In the genomic region with DNA sequence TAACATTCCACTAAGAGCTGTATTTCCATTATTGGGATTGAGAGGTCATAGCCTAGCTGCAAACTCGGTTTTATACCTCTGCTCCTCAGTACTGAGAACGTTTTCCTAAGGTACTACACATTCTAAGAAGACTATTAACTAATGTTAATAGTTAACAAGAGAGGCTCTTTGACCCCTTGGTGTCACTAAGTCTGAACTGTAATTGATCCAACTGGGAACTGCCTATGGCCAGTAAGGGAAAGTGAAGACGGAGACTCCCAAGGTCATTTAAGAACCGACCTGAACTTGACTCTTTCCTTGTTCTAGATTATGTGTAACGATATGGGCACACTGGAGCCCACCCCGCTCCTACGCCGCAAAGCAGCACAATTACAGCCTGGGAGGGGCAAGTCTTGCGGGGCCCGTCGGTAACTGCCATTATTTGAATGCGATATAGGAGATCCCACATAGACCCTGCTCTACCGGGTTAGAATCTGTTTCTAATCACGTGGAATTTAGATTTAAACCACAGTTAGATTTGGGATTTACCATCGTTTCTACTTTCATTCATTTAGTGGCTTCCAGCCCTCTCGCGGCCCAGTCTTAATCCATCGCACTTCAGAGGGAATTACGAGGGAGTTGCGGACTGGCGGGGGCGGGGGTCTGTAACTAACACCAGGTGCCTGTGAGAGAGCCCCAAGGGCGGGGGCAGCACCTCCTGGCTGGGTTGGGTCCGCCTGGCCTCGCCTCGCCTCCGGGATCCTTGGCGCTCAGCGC, we compare ENCODE assay signal across 8 cellular contexts.
DNase-seq lines count a peak whose midpoint lies in the region; ATAC-seq and TF ChIP-seq lines count a peak whose summit lies in the region.

No MANE protein-coding gene starts in this region.

- no peaks in the 10 kb centered on the region for H3K36me3 Mint-ChIP-seq in CD8-positive, alpha-beta memory T cell

- peaks cover 0 to 2% (median 0%) of the 10 kb centered on the region in 5 donors for H3K9me3 Mint-ChIP-seq in CD8-positive, alpha-beta memory T cell

- peaks cover 19 to 25% of the 10 kb centered on the region in 2 donors for H3K27me3 Mint-ChIP-seq in CD8-positive, alpha-beta memory T cell

- TF ChIP-seq CTCF in WI38 (IDR thresholded peaks at IDR 0.05; ENCODE audit: low read depth, low read length) (no peak), right atrium auricular region (IDR thresholded peaks at IDR 0.05) (no peak)

- H3K4me3 Mint-ChIP-seq in CD8-positive, alpha-beta memory T cell = peak overlapping the region in 2 of 7 donors; percentile 39 to 51

- H3K9me3 ChIP-seq in right atrium auricular region = no peaks in the 10 kb centered on the region
- H3K9me3 ChIP-seq in CD8-positive, alpha-beta memory T cell (ENCODE audit: low read length) = no peaks in the 10 kb centered on the region

- H3K27me3 ChIP-seq in right atrium auricular region = no peaks in the 10 kb centered on the region
- peaks cover 10% of the 10 kb centered on the region for H3K27me3 ChIP-seq in CD8-positive, alpha-beta memory T cell (ENCODE audit: insufficient read depth, low read length, poor library complexity, severe bottlenecking)

- CTCF ChIA-PET in CD8-positive, alpha-beta memory T cell (lab: Charles Lee) = no interaction called here

- H3K27ac Mint-ChIP-seq in CD8-positive, alpha-beta memory T cell = no peak overlapping the region

- peak overlapping the region; percentile 65 to 72 for H3K27ac ChIP-seq in right atrium auricular region
- H3K27ac ChIP-seq in CD8-positive, alpha-beta memory T cell (ENCODE audit: low read depth, low read length) = no peak overlapping the region

- POLR2A ChIA-PET in CD8-positive, alpha-beta memory T cell (lab: Charles Lee) = no interaction called here

- H3K4me3 ChIP-seq in WI38 (ENCODE audit: low read depth, low read length) (peak overlapping the region; percentile 71), right atrium auricular region (peak overlapping the region; percentile 51 to 64)
- no peak overlapping the region for H3K4me3 ChIP-seq in CD8-positive, alpha-beta memory T cell (ENCODE audit: low read length)

- peaks cover 0 to 19% of the 10 kb centered on the region in 2 donors for H3K4me1 ChIP-seq in right atrium auricular region
- H3K4me1 ChIP-seq in CD8-positive, alpha-beta memory T cell (ENCODE audit: insufficient read depth, low read length) = no peaks in the 10 kb centered on the region

- DNase-seq in right atrium auricular region (ENCODE audit: low spot score) (no peak), renal cortical epithelial cell (ENCODE audit: low read depth) (peak; percentile 43), HuH-7 (ENCODE audit: low spot score) (no peak), SKM-1 treated with dmso at 0.1 percent for 144 hours (lab: John Stamatoyannopoulos, UW; ENCODE audit: unreplicated experiment) (no peak)
- no peak for DNase-seq in CD8-positive, alpha-beta memory T cell

- peaks cover 4 to 9% (median 5%) of the 10 kb centered on the region in 3 donors for H3K4me1 Mint-ChIP-seq in CD8-positive, alpha-beta memory T cell

- ATAC-seq in GM18502 (IDR thresholded peaks at IDR 0.05; ENCODE audit: poor library complexity, unreplicated experiment) (peak; percentile 3), HG03159 (IDR thresholded peaks at IDR 0.05; ENCODE audit: unreplicated experiment) (no peak)

- no peaks in the 10 kb centered on the region for H3K36me3 ChIP-seq in right atrium auricular region
- no peaks in the 10 kb centered on the region for H3K36me3 ChIP-seq in CD8-positive, alpha-beta memory T cell (ENCODE audit: insufficient read depth, low read length)
